23 cellular contexts compared by ENCODE assay signal in genomic region chr3:20320489-20320888, GRCh38.
DNase-seq lines count a peak whose midpoint lies in the region; ATAC-seq and TF ChIP-seq lines count a peak whose summit lies in the region.
"Had no signal": no experiment of that assay in that cellular context is flagged by ENCODE, and none has a peak within 500 bp of the region (broad histone marks: within the 10 kb centered on the region; RNA-seq: fewer than 3 reads in every experiment).

No MANE protein-coding gene starts in this region.

- H3K36me3 Mint-ChIP-seq in neural crest cell (ENCODE audit: low read depth) = no peaks in the 10 kb centered on the region

- peaks cover 5% of the 10 kb centered on the region for H3K27me3 Mint-ChIP-seq in neural crest cell (ENCODE audit: low read depth)

- H3K9me3 Mint-ChIP-seq in neural crest cell = no peaks in the 10 kb centered on the region
- H3K9me3 Mint-ChIP-seq: activated T-cell treated with anti-CD3 and anti-CD28 coated beads, Interleukin-2, amount 50 U/mL, for 4 hours; T-helper 1 cell treated with Interleukin-12 subunit alpha and Interleukin-12 subunit beta and Interleukin-4 antibody, amounts not matched to agents 30 μg/mL and 1 μg/mL, for 36 hours had no signal

- H3K4me1 Mint-ChIP-seq in neural crest cell = peaks cover 8% of the 10 kb centered on the region

- H3K9me3 ChIP-seq in MM.1S (replicated peaks; ENCODE audit: insufficient read depth, low read length) (no peaks in the 10 kb centered on the region), GM23248 (ENCODE audit: low read depth) (no peaks in the 10 kb centered on the region)
- H3K9me3 ChIP-seq: BLaER1, MG63, testis had no signal

- H3K4me1 ChIP-seq in MM.1S (ENCODE audit: low read length) (no peaks in the 10 kb centered on the region), foreskin keratinocyte (no peaks in the 10 kb centered on the region), GM23248 (ENCODE audit: insufficient read depth) (no peaks in the 10 kb centered on the region)
- H3K4me1 ChIP-seq: BLaER1, testis had no signal

- in situ Hi-C loops in GM23248 (cut with MboI) = no loop called here

- H3F3A ChIP-seq in MM.1S (ENCODE audit: insufficient read depth, low read length) = no peaks in the 10 kb centered on the region
- no peaks in the 10 kb centered on the region for H3F3A ChIP-seq in GM23248 (ENCODE audit: insufficient read depth)

- peak overlapping the region; percentile 3 for H3K27ac Mint-ChIP-seq in neural crest cell (ENCODE audit: unreplicated experiment)
- H3K27ac Mint-ChIP-seq: T-helper 1 cell treated with Interleukin-12 subunit alpha and Interleukin-12 subunit beta and Interleukin-4 antibody, amounts not matched to agents 30 μg/mL and 1 μg/mL, for 36 hours had no signal

- H3K27ac ChIP-seq in MM.1S (ENCODE audit: low read length) (no peak overlapping the region), foreskin keratinocyte (no peak overlapping the region), GM23248 (no peak overlapping the region)
- H3K27ac ChIP-seq: BLaER1, testis had no signal

- H3K4me3 ChIP-seq in MM.1S (ENCODE audit: low read length) (no peak overlapping the region), GM23248 (no peak overlapping the region)
- H3K4me3 ChIP-seq: BLaER1, MG63, testis had no signal

- H3K27me3 ChIP-seq in MM.1S (replicated peaks; ENCODE audit: insufficient read depth, low read length) (no peaks in the 10 kb centered on the region), foreskin keratinocyte (no peaks in the 10 kb centered on the region), GM23248 (replicated peaks; ENCODE audit: insufficient read depth) (no peaks in the 10 kb centered on the region)
- H3K27me3 ChIP-seq: BLaER1, MG63, testis had no signal

- no peak overlapping the region for H3K9ac ChIP-seq in MM.1S (ENCODE audit: low read length)
- H3K9ac ChIP-seq in GM23248 = no peak overlapping the region
- H3K9ac ChIP-seq: BLaER1 had no signal

- H3K9me2 ChIP-seq in MM.1S (replicated peaks; ENCODE audit: insufficient read depth, low read length) (no peaks in the 10 kb centered on the region), GM23248 (ENCODE audit: insufficient read depth) (no peaks in the 10 kb centered on the region)

- H3K79me2 ChIP-seq in MM.1S (ENCODE audit: low read length) = no peaks in the 10 kb centered on the region
- no peaks in the 10 kb centered on the region for H3K79me2 ChIP-seq in GM23248 (ENCODE audit: insufficient read depth)

- no peak overlapping the region for H3K4me3 Mint-ChIP-seq in neural crest cell
- H3K4me3 Mint-ChIP-seq: activated T-cell treated with anti-CD3 and anti-CD28 coated beads, Interleukin-2, amount 50 U/mL, for 4 hours; T-helper 1 cell treated with Interleukin-12 subunit alpha and Interleukin-12 subunit beta and Interleukin-4 antibody, amounts not matched to agents 30 μg/mL and 1 μg/mL, for 36 hours had no signal

- WGBS in GM23248 (ENCODE audit: low coverage in 1 of 2, low lambda C conversion rate in 2 of 2, missing lambda C conversion rate in 2 of 2), 2 experiments = 45 to 50% methylated on average over 3 of the region's 3 CpGs

- H4K20me1 ChIP-seq in MM.1S (ENCODE audit: insufficient read depth, low read length) (no peaks in the 10 kb centered on the region), GM23248 (ENCODE audit: insufficient read depth) (no peaks in the 10 kb centered on the region; the same call in 1 of the 2 replicates)
- H4K20me1 ChIP-seq: BLaER1 had no signal

- H2AFZ ChIP-seq in MM.1S (ENCODE audit: low read length) (no peak overlapping the region), GM23248 (no peak overlapping the region; the same call in 1 of the 2 replicates)

- TF ChIP-seq CTCF in neural crest cell (conservative IDR thresholded peaks at IDR 0.05) (no peak), MM.1S (IDR thresholded peaks at IDR 0.05; ENCODE audit: low read length) (no peak), foreskin keratinocyte (conservative IDR thresholded peaks at IDR 0.05) (no peak)

- DNase-seq in DMS53 (lab: John Stamatoyannopoulos, UW) = peak; percentile 51
- peak; percentile 51 for DNase-seq in NCI-H2029 (lab: John Stamatoyannopoulos, UW)
- DNase-seq in cerebellar cortex (ENCODE audit: low spot score) = peak; percentile 90
- no peak for DNase-seq in neural crest cell (ENCODE audit: low read depth, low spot score)
- no peak for DNase-seq in MM.1S
- DNase-seq in foreskin keratinocyte = no peak
- DNase-seq in GM23248 = no peak
- DNase-seq: activated CD4-positive, alpha-beta T cell treated with anti-CD3 and anti-CD28 coated beads for 48 hours; activated naive CD4-positive, alpha-beta T cell treated with Interleukin-2 at 50 U/mL for 16 hours; activated T-cell treated with anti-CD3 and anti-CD28 coated beads, Interleukin-2, amount 50 U/mL, for 4 hours; COR-L47; effector memory CD4-positive, alpha-beta T cell; kidney glomerular epithelial cell; mammary epithelial cell; MG63; retina; stimulated activated CD4-positive, alpha-beta T cell treated with anti-CD3 and anti-CD28 coated beads, Interleukin-12 subunit alpha, Interleukin-12 subunit beta, amount 100 ng/mL, for 4 hours; stimulated activated CD4-positive, alpha-beta T cell treated with anti-CD3 and anti-CD28 coated beads, Interleukin-4, amount 100 ng/mL, for 24 hours; stimulated activated naive CD4-positive, alpha-beta T cell; testis had no signal

- H3K4me2 ChIP-seq in MM.1S (ENCODE audit: low read depth, low read length) (no peak overlapping the region), GM23248 (ENCODE audit: unreplicated experiment) (no peak overlapping the region)
- H3K4me2 ChIP-seq: BLaER1 had no signal

- no peaks in the 10 kb centered on the region for H3K36me3 ChIP-seq in MM.1S (replicated peaks; ENCODE audit: insufficient read depth, low read length)
- no peaks in the 10 kb centered on the region for H3K36me3 ChIP-seq in GM23248 (ENCODE audit: low read depth)
- H3K36me3 ChIP-seq: BLaER1, MG63 had no signal

- no peak for ATAC-seq in GM18502 (IDR thresholded peaks at IDR 0.05; ENCODE audit: poor library complexity, unreplicated experiment)
- no peak for ATAC-seq in foreskin keratinocyte
- ATAC-seq: activated T-cell treated with anti-CD3 and anti-CD28 coated beads, Interleukin-2, amount 50 U/mL, for 4 hours had no signal

Comparison
In these comparisons a context has a peak if more than half of its experiments do, and no peak if none do; other contexts are left out.
1. DNase-seq: peak in DMS53 (single experiment), NCI-H2029 (single experiment) and cerebellar cortex (single experiment); none in neural crest cell (single experiment), MM.1S (single experiment), foreskin keratinocyte (0 of 2) and GM23248 (single experiment).